ENCODE assay signal across 8 cellular contexts in the genomic region with DNA sequence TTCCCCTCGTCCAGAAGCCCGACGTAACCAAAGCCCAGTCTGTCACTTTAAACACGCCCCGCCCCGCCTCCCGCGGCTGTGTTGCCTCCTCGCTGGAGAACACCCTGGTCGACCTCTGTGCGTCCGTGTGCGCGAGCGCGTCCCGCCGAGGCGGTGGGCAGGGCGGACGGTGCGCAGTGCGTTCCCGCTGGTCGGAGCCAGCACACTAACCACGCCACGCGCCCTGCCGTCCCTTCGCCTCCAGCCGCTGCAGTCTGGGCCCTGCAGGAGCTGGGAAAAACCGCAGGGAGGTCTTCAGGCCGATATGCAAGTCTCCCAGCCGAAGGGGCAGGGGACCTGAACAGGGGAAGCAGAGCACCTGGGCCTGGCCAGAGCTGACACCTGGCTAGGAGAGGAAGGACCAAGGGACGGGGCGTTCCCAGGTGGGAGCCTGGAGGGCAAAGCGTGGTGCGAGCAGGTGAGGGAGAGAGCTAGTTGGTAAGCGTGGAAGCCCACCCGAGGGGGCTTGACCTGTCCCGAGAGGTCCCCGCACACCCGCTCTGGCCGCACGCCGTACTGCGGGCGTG. TPM values are rescaled to one million over a fixed set of nuclear protein-coding genes. Genes with fewer than 3 reads are reported as not detected.
DNase-seq lines count a peak whose midpoint lies in the region; ATAC-seq and TF ChIP-seq lines count a peak whose summit lies in the region.

No MANE protein-coding gene starts in this region.

- DNase-seq in DND-41 (peak; percentile 84), HuH-7 (ENCODE audit: low spot score) (peak; percentile 82), RPMI8226 (peak; percentile 96), fibroblast of the conjunctiva (ENCODE audit: low read depth) (peak; percentile 68), osteocyte (ENCODE audit: extremely low spot score, unreplicated experiment) (peak; percentile 95), tibial artery (peak; percentile 90 to 94)
- peak; percentile 59 for DNase-seq in activated effector memory CD4-positive, alpha-beta T cell treated with Interleukin-2 at 50 U/mL for 16 hours

- intact Hi-C loops in tibial artery (cut with DNase I; ENCODE audit: low total_unique reads) = loop anchor here (2.0 kb wide), 1 partner anchor 97 kb away; the partner anchor contains the start of genes C8G and FBXW5

- peaks cover 27% of the 10 kb centered on the region for H3K4me1 Mint-ChIP-seq in osteocyte (ENCODE audit: unreplicated experiment)

- H3K36me3 ChIP-seq in DND-41 (ENCODE audit: insufficient read depth, low read length) (peaks cover 23% of the 10 kb centered on the region), tibial artery (peaks cover 0 to 14% (median 10%) of the 10 kb centered on the region in 3 donors)

- H3K36me3 Mint-ChIP-seq in osteocyte (ENCODE audit: unreplicated experiment) = no peaks in the 10 kb centered on the region

- peak overlapping the region; percentile 88 for H3K9ac ChIP-seq in DND-41 (ENCODE audit: low read depth, low read length)

- H3K27me3 ChIP-seq in DND-41 (ENCODE audit: insufficient read depth, low read length, poor library complexity) = no peaks in the 10 kb centered on the region
- peaks cover 3 to 42% of the 10 kb centered on the region in 2 donors for H3K27me3 ChIP-seq in tibial artery

- H3K79me2 ChIP-seq in DND-41 (ENCODE audit: insufficient read depth, low read length) = peaks cover 6% of the 10 kb centered on the region

- no peaks in the 10 kb centered on the region for H3K27me3 Mint-ChIP-seq in osteocyte (ENCODE audit: unreplicated experiment)

- H3K9me3 ChIP-seq in DND-41 (ENCODE audit: insufficient read depth, low read length, severe bottlenecking) (no peaks in the 10 kb centered on the region), tibial artery (no peaks in the 10 kb centered on the region)

- peak overlapping the region; percentile 70 to 98 for H3K4me3 ChIP-seq in DND-41 (ENCODE audit: low read depth in 1 of 2, low read length in 2 of 2)
- peak overlapping the region; percentile 70 to 94 for H3K4me3 ChIP-seq in tibial artery

- peak overlapping the region; percentile 84 for H2AFZ ChIP-seq in DND-41 (ENCODE audit: low read depth, low read length)

- no peaks in the 10 kb centered on the region for H3K9me3 Mint-ChIP-seq in osteocyte (ENCODE audit: unreplicated experiment)

- H4K20me1 ChIP-seq in DND-41 (ENCODE audit: insufficient read depth, low read length) = peaks cover 15% of the 10 kb centered on the region

- peaks cover 21% of the 10 kb centered on the region for H3K4me1 ChIP-seq in DND-41 (ENCODE audit: insufficient read depth, low read length)
- H3K4me1 ChIP-seq in tibial artery = peaks cover 0 to 70% (median 53%) of the 10 kb centered on the region in 4 donors

- peak overlapping the region; percentile 76 for H3K27ac ChIP-seq in DND-41 (ENCODE audit: low read length)
- peak overlapping the region; percentile 92 to 96 for H3K27ac ChIP-seq in tibial artery

- no peak for TF ChIP-seq CTCF in DND-41 (IDR thresholded peaks at IDR 0.05; ENCODE audit: borderline replicate concordance, extremely low read depth, low read length, poor library complexity, severe bottlenecking)
- TF ChIP-seq CTCF in osteocyte (IDR thresholded peaks at IDR 0.05) = no peak
- no peak for TF ChIP-seq CTCF in tibial artery (IDR thresholded peaks at IDR 0.05)

- H3K4me2 ChIP-seq in DND-41 (ENCODE audit: insufficient read depth, low read length) = peak overlapping the region; percentile 88

- peak overlapping the region; percentile 97 for H3K27ac Mint-ChIP-seq in osteocyte (ENCODE audit: unreplicated experiment)

- ATAC-seq in DND-41 (ENCODE audit: insufficient read depth, low read depth) (peak; percentile 52), HG02642 (IDR thresholded peaks at IDR 0.05; ENCODE audit: poor library complexity, unreplicated experiment) (no peak)

- H3K4me3 Mint-ChIP-seq in osteocyte (ENCODE audit: unreplicated experiment) = peak overlapping the region; percentile 94

RNA-seq across cellular contexts. Expression of gene PHPT1, which starts 1.3 kb away (rescaled TPM):
- 131 and 142 TPM in 2 replicates for total RNA-seq in osteocyte

RNA-seq across cellular contexts. Expression of gene MAMDC4, which starts 4.2 kb away (rescaled TPM):
- total RNA-seq in osteocyte = 7.4 and 9.4 TPM in 2 replicates

RNA-seq across cellular contexts. Expression of gene AJM1, which starts 5.6 kb away (rescaled TPM):
- 4.4 and 4.5 TPM in 2 replicates for total RNA-seq in osteocyte

RNA-seq across cellular contexts. Expression of gene EDF1, which starts 18.2 kb away (rescaled TPM):
- 338 and 342 TPM in 2 replicates for total RNA-seq in osteocyte

RNA-seq across cellular contexts. Expression of gene TRAF2, which starts 38.4 kb away (rescaled TPM):
- total RNA-seq in osteocyte = 12.2 and 14.4 TPM in 2 replicates
